Comparison of ENCODE assay signal across 1 cellular context in the genomic region with DNA sequence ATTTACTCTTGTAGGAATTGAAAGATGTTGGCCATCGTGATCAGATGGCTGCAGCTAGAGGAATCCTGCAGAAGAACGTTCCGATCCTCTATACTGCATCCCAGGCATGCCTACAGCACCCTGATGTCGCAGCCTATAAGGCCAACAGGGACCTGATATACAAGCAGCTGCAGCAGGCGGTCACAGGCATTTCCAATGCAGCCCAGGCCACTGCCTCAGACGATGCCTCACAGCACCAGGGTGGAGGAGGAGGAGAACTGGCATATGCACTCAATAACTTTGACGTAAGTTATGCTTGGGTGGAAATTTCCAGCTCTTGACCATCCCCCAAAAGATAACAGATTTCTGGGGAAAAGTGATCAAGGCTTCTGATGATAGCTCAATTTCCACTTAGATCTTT.
TF ChIP-seq lines count a peak whose summit lies in the region.

No MANE protein-coding gene starts in this region.

TF ChIP-seq in HEK293, 187 proteins besides CTCF, POLR2A, EP300 and RAD21 (continued from another document):
- TF ChIP-seq ZNF792 (tag by site-specific recombination; IDR thresholded peaks at IDR 0.05) (no peak), ZBTB20 (tag by site-specific recombination; IDR thresholded peaks at IDR 0.05) (no peak)
